Comparison of ENCODE assay signal across 26 cellular contexts in genomic region chr21:35423694-35424093, GRCh38.
DNase-seq lines count a peak whose midpoint lies in the region; ATAC-seq and TF ChIP-seq lines count a peak whose summit lies in the region.
"Had no signal": no experiment of that assay in that cellular context is flagged by ENCODE, and none has a peak within 500 bp of the region (broad histone marks: within the 10 kb centered on the region; RNA-seq: fewer than 3 reads in every experiment).

No MANE protein-coding gene starts in this region.

- H3K27me3 Mint-ChIP-seq in activated CD4-positive, alpha-beta T cell treated with anti-CD3 and anti-CD28 coated beads for 36 hours: peaks cover 4% of the 10 kb centered on the region

- H3K9me3 Mint-ChIP-seq in activated CD4-positive, alpha-beta T cell treated with anti-CD3 and anti-CD28 coated beads for 36 hours (ENCODE audit: low read depth): peaks cover 17% of the 10 kb centered on the region

- H3K36me3 ChIP-seq in heart left ventricle (no peaks in the 10 kb centered on the region), right atrium auricular region (no peaks in the 10 kb centered on the region), gastroesophageal sphincter (no peaks in the 10 kb centered on the region)
- H3K36me3 ChIP-seq: HAP-1 had no signal

- H3K4me3 ChIP-seq in heart left ventricle (no peak overlapping the region), right atrium auricular region (no peak overlapping the region), choroid plexus epithelial cell (ENCODE audit: low read depth, low read length) (no peak overlapping the region), gastroesophageal sphincter (no peak overlapping the region)
- H3K4me3 ChIP-seq: HAP-1 had no signal

- H3K27me3 ChIP-seq in heart left ventricle (peaks cover 0 to 26% (median 6%) of the 10 kb centered on the region in 9 donors), right atrium auricular region (no peaks in the 10 kb centered on the region), gastroesophageal sphincter (peaks cover 31% of the 10 kb centered on the region)

- no peak overlapping the region for H3K4me3 Mint-ChIP-seq in activated CD4-positive, alpha-beta T cell treated with anti-CD3 and anti-CD28 coated beads for 36 hours
- H3K4me3 Mint-ChIP-seq: activated naive CD8-positive, alpha-beta T cell; activated T-helper 17 cell treated with anti-CD3 and anti-CD28 coated beads, Interleukin-2, amount 50 U/mL, for 72 hours; stimulated activated effector memory CD8-positive, alpha-beta T cell treated with anti-CD3 and anti-CD28 coated beads, Interleukin-12 subunit alpha, Interleukin-12 subunit beta, amount 100 ng/mL, for 72 hours had no signal

- DNase-seq in heart left ventricle (no peak), right atrium auricular region (ENCODE audit: low spot score) (no peak), choroid plexus epithelial cell (ENCODE audit: low read depth) (peak; percentile 62), posterior vena cava (ENCODE audit: low spot score) (no peak)
- no peak for DNase-seq in activated CD4-positive, alpha-beta T cell treated with anti-CD3 and anti-CD28 coated beads for 36 hours
- DNase-seq: activated CD4-positive, alpha-beta T cell treated with anti-CD3 and anti-CD28 coated beads, Interleukin-2, amount 50 U/mL, for 48 hours; activated CD8-positive, alpha-beta memory T cell treated with anti-CD3 and anti-CD28 coated beads, Interleukin-2, amount 50 U/mL, for 4 hours; C1 segment of cervical spinal cord; DMS79 treated with DMSO at 0.1 percent for 48 hours; effector memory CD4-positive, alpha-beta T cell; mesendoderm; naive B cell; NCI-H1092 treated with DMSO at 0.1 percent for 48 hours; NCI-H2081; NCI-H345; stimulated activated CD4-positive, alpha-beta T cell treated with anti-CD3 and anti-CD28 coated beads, Interleukin-2, amount 100 ng/mL, for 48 hours; T1000 had no signal

- H3K4me1 Mint-ChIP-seq in activated CD4-positive, alpha-beta T cell treated with anti-CD3 and anti-CD28 coated beads for 36 hours: peaks cover 23% of the 10 kb centered on the region
- H3K4me1 Mint-ChIP-seq: naive B cell had no signal

- peaks cover 9% of the 10 kb centered on the region for H3K36me3 Mint-ChIP-seq in activated CD4-positive, alpha-beta T cell treated with anti-CD3 and anti-CD28 coated beads for 36 hours (ENCODE audit: low read depth)
- H3K36me3 Mint-ChIP-seq: stimulated activated effector memory CD8-positive, alpha-beta T cell treated with anti-CD3 and anti-CD28 coated beads, Interleukin-12 subunit alpha, Interleukin-12 subunit beta, amount 100 ng/mL, for 72 hours had no signal

- 56 to 74% (median 65%) methylated on average over 1 of the region's 1 CpG for WGBS in heart left ventricle, 4 donors
- 20 to 71% methylated on average over 1 of the region's 1 CpG for WGBS in gastroesophageal sphincter (ENCODE audit: low coverage in 1 of 2), 2 donors

- TF ChIP-seq POLR2A in heart left ventricle (IDR thresholded peaks at IDR 0.05) (no peak), gastroesophageal sphincter (IDR thresholded peaks at IDR 0.05) (no peak)

- intact Hi-C loops in heart left ventricle (cut with DNase I) (no loop called here), posterior vena cava (cut with DNase I) (no loop called here)
- intact Hi-C loops in activated CD4-positive, alpha-beta T cell treated with anti-CD3 and anti-CD28 coated beads for 36 hours (cut with DNase I, micrococcal nuclease): no loop called here

- no peak overlapping the region for H3K27ac Mint-ChIP-seq in activated CD4-positive, alpha-beta T cell treated with anti-CD3 and anti-CD28 coated beads for 36 hours
- H3K27ac Mint-ChIP-seq: activated naive CD8-positive, alpha-beta T cell; activated T-helper 17 cell treated with anti-CD3 and anti-CD28 coated beads, Interleukin-2, amount 50 U/mL, for 72 hours; naive B cell; stimulated activated effector memory CD8-positive, alpha-beta T cell treated with anti-CD3 and anti-CD28 coated beads, Interleukin-12 subunit alpha, Interleukin-12 subunit beta, amount 100 ng/mL, for 72 hours had no signal

- H3K4me1 ChIP-seq in heart left ventricle (peaks cover 0 to 24% (median 6%) of the 10 kb centered on the region in 12 donors), right atrium auricular region (peaks cover 0 to 9% of the 10 kb centered on the region in 2 donors), gastroesophageal sphincter (peaks cover 0 to 6% (median 3%) of the 10 kb centered on the region in 3 donors)
- H3K4me1 ChIP-seq: HAP-1 had no signal

- CTCF ChIA-PET in activated CD4-positive, alpha-beta T cell treated with anti-CD3 and anti-CD28 coated beads for 36 hours (lab: Charles Lee): interaction anchor here (0.6 kb wide), 1 partner anchor 97 kb away, joined by 3 read pairs; no protein-coding TSS in a partner anchor

- H3K27ac ChIP-seq in heart left ventricle (peak overlapping the region in 8 of 12 donors; percentile 10 to 77 (median 53)), right atrium auricular region (peak overlapping the region in 1 of 2 donors; percentile 55), gastroesophageal sphincter (no peak overlapping the region)

- TF ChIP-seq CTCF in heart left ventricle (IDR thresholded peaks at IDR 0.05) (no peak), right atrium auricular region (IDR thresholded peaks at IDR 0.05) (no peak), choroid plexus epithelial cell (conservative IDR thresholded peaks at IDR 0.05; ENCODE audit: low read depth, low read length) (no peak), gastroesophageal sphincter (IDR thresholded peaks at IDR 0.05) (no peak)

- TF ChIP-seq EP300 in gastroesophageal sphincter (IDR thresholded peaks at IDR 0.05): no peak

- H3K9me3 ChIP-seq in heart left ventricle (peaks cover 0 to 21% (median 6%) of the 10 kb centered on the region in 12 donors), right atrium auricular region (peaks cover 0 to 16% of the 10 kb centered on the region in 2 donors), gastroesophageal sphincter (peaks cover 0 to 25% (median 0%) of the 10 kb centered on the region in 3 donors)
- H3K9me3 ChIP-seq: HAP-1 had no signal

- POLR2A ChIA-PET in activated CD4-positive, alpha-beta T cell treated with anti-CD3 and anti-CD28 coated beads for 36 hours (lab: Charles Lee): no interaction called here

- ATAC-seq in heart left ventricle (peak in 2 of 4 donors; percentile 47 to 53), gastroesophageal sphincter (peak; percentile 59), HG02571 (IDR thresholded peaks at IDR 0.05; ENCODE audit: unreplicated experiment) (no peak), HG02840 (IDR thresholded peaks at IDR 0.05; ENCODE audit: low FRiP score, unreplicated experiment) (no peak)
- no peak for ATAC-seq in activated CD4-positive, alpha-beta T cell treated with anti-CD3 and anti-CD28 coated beads for 36 hours
- ATAC-seq: activated T-helper 17 cell treated with anti-CD3 and anti-CD28 coated beads, Interleukin-2, amount 50 U/mL, for 72 hours; esophagus mucosa; HepG2; stimulated activated effector memory CD8-positive, alpha-beta T cell treated with anti-CD3 and anti-CD28 coated beads, Interleukin-12 subunit alpha, Interleukin-12 subunit beta, amount 100 ng/mL, for 72 hours had no signal

Comparison
In these comparisons a context has a peak if more than half of its experiments do, and no peak if none do; other contexts are left out.
1. H3K27ac ChIP-seq: peak in heart left ventricle (8 of 12); none in gastroesophageal sphincter (0 of 4).